20 cellular contexts compared by ENCODE assay signal in the genomic region with DNA sequence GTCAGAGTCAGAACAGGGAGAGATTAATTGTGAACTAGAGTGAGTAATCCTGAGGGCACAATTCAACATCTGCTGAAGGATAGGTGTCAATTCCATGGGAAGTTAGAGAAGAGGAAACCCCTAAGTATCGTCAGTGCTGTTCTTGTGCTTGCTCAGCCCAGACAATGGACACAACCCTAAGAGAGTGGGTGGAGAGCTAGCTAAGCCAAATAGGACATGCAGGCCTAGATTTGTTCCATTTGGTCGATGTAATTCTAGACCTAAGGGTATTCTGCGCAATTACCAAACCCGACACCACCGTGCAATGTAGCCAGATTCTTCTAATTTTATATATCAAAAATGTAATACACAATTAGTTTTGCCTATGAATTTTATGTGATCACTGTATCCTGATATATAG.
"Had no signal": no experiment of that assay in that cellular context is flagged by ENCODE, and none has a peak within 500 bp of the region (broad histone marks: within the 10 kb centered on the region; RNA-seq: fewer than 3 reads in every experiment).

No MANE protein-coding gene starts in this region.

- H3K4me3 ChIP-seq: MG63 had no signal

- ATAC-seq: T-cell had no signal

- H3K36me3 ChIP-seq: MG63 had no signal

- H3K27me3 ChIP-seq: MG63 had no signal

- DNase-seq: Karpas-422, KBM-7, MG63, NCI-H1092, NCI-H1105 treated with DMSO at 0.1 percent for 48 hours, NCI-H1417 treated with DMSO at 0.1 percent for 48 hours, NCI-H1694, NCI-H187 treated with DMSO at 0.1 percent for 48 hours, NCI-H2029 treated with DMSO at 0.1 percent for 48 hours, NCI-H2171, NCI-H226, NCI-H446, NCI-H510A, NCI-H524 treated with DMSO at 0.1 percent for 48 hours, RPMI8226, SHP77, SK-N-SH, SW 1271, T-cell had no signal

- H3K9me3 ChIP-seq: MG63, SK-N-SH had no signal

- H3K27ac ChIP-seq: HL-60 had no signal
